Comparison of ENCODE assay signal across 8 cellular contexts in the genomic region with DNA sequence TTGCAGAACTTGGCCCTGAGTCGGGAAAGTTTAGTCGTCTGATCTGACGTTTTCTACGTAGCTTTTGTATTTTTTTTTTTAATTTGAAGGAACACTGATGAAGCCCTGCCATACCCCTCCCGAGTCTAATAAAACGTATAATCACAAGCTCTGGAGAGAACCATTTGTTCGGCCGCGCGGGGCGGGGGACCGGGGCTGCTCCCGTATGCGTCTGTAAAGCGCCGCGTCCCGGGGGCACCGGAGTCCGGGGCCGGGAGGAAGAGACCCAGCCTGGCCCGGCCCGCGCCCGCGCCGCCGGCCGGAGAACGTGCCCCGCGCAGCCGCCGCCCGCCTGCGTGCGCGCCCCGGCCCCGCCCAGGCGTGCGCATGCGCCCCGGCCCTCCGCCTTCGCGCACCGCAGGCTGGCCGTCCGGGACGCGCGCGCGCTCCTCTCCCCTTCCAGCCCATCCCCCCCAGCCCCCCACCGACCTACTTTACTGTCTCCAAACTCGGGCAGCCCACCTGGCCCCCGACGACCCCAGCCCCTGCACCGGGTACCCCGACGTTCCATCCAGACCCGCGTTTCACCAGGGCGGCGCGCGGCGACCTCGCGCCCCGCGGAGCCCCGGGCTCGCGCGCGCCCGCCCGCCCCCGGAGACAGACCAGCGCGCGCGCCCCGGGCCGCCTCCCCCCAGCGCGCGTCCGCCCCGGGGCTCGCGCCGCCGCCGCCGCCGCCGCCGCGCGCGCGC. TPM values are rescaled to one million over a fixed set of nuclear protein-coding genes. Genes with fewer than 3 reads are reported as not detected.
DNase-seq lines count a peak whose midpoint lies in the region; ATAC-seq lines count a peak whose summit lies in the region.

No MANE protein-coding gene starts in this region.

- ATAC-seq in HG02885 (IDR thresholded peaks at IDR 0.05; ENCODE audit: poor library complexity, unreplicated experiment) (peak; percentile 50), left colon (peak; percentile 67)
- ATAC-seq in activated CD4-positive, alpha-beta T cell treated with anti-CD3 and anti-CD28 coated beads for 36 hours = peak; percentile 58

- intact Hi-C loops in activated CD4-positive, alpha-beta T cell treated with anti-CD3 and anti-CD28 coated beads for 36 hours (cut with DNase I, micrococcal nuclease) = loop anchor here (1.0 to 5.0 kb wide), 9 partner anchors 20 to 381 kb away; a partner anchor contains a TSS
- intact Hi-C loops in left colon (cut with DNase I, micrococcal nuclease) = no loop called here

- H3K4me1 Mint-ChIP-seq in activated CD4-positive, alpha-beta T cell treated with anti-CD3 and anti-CD28 coated beads for 36 hours = peaks cover 22% of the 10 kb centered on the region

- peak overlapping the region; percentile 91 for H3K27ac ChIP-seq in cingulate gyrus (ENCODE audit: low read depth, low read length)

- peak overlapping the region; percentile 88 for H3K4me3 Mint-ChIP-seq in activated CD4-positive, alpha-beta T cell treated with anti-CD3 and anti-CD28 coated beads for 36 hours

- H3K27me3 Mint-ChIP-seq in activated CD4-positive, alpha-beta T cell treated with anti-CD3 and anti-CD28 coated beads for 36 hours = no peaks in the 10 kb centered on the region

- POLR2A ChIA-PET in activated CD4-positive, alpha-beta T cell treated with anti-CD3 and anti-CD28 coated beads for 36 hours (lab: Charles Lee) = no interaction called here

- H3K27ac Mint-ChIP-seq in activated CD4-positive, alpha-beta T cell treated with anti-CD3 and anti-CD28 coated beads for 36 hours = peak overlapping the region; percentile 94

- peaks cover 36% of the 10 kb centered on the region for H3K36me3 Mint-ChIP-seq in activated CD4-positive, alpha-beta T cell treated with anti-CD3 and anti-CD28 coated beads for 36 hours (ENCODE audit: low read depth)

- CTCF ChIA-PET in activated CD4-positive, alpha-beta T cell treated with anti-CD3 and anti-CD28 coated beads for 36 hours (lab: Charles Lee) = interaction anchor here (0.7 kb wide), 1 partner anchor 62 kb away, joined by 3 read pairs; no protein-coding TSS in a partner anchor

- DNase-seq in DMS 273 (lab: John Stamatoyannopoulos, UW; ENCODE audit: unreplicated experiment) (peak; percentile 90), DMS 273 treated with DMSO at 0.1 percent for 48 hours (lab: John Stamatoyannopoulos, UW) (no peak), NCI-H2227 treated with DMSO at 0.1 percent for 48 hours (lab: John Stamatoyannopoulos, UW) (peak; percentile 96), left colon (peak; percentile 64 to 80)
- DNase-seq in activated CD4-positive, alpha-beta T cell treated with anti-CD3 and anti-CD28 coated beads for 36 hours = peak; percentile 83
- DNase-seq in stimulated activated CD4-positive, alpha-beta T cell treated with anti-CD3 and anti-CD28 coated beads, Interleukin-1b, Interleukin-23, amount 100 ng/mL, for 48 hours = peak; percentile 67

- H3K9me3 Mint-ChIP-seq in activated CD4-positive, alpha-beta T cell treated with anti-CD3 and anti-CD28 coated beads for 36 hours (ENCODE audit: low read depth) = no peaks in the 10 kb centered on the region

RNA-seq across cellular contexts. Expression of a gene that starts 0.8 kb away (rescaled TPM):
- total RNA-seq in activated CD4-positive, alpha-beta T cell treated with anti-CD3 and anti-CD28 coated beads for 36 hours = 100 to 1,000 TPM; 116 to 154 TPM
- 10 to 100 TPM; 85.9 to 96.2 TPM for total RNA-seq in left colon

RNA-seq across cellular contexts. Expression of a gene that starts 14.3 kb away (rescaled TPM):
- total RNA-seq in activated CD4-positive, alpha-beta T cell treated with anti-CD3 and anti-CD28 coated beads for 36 hours = under 1 TPM; 0.25 to 0.30 TPM
- not detected for total RNA-seq in left colon

RNA-seq across cellular contexts. Expression of a gene that starts 19.2 kb away (rescaled TPM):
- total RNA-seq in activated CD4-positive, alpha-beta T cell treated with anti-CD3 and anti-CD28 coated beads for 36 hours = 10 to 100 TPM; 10.0 to 12.2 TPM
- 100 to 1,000 TPM; 323 to 324 TPM for total RNA-seq in left colon

RNA-seq across cellular contexts. Expression of a gene that starts 24.0 kb away (rescaled TPM):
- under 1 TPM; 0.19 to 0.34 TPM for total RNA-seq in activated CD4-positive, alpha-beta T cell treated with anti-CD3 and anti-CD28 coated beads for 36 hours
- total RNA-seq in left colon = not detected

RNA-seq across cellular contexts. Expression of a gene that starts 39.4 kb away (rescaled TPM):
- not detected for total RNA-seq in activated CD4-positive, alpha-beta T cell treated with anti-CD3 and anti-CD28 coated beads for 36 hours
- not detected for total RNA-seq in left colon

Comparison
In these comparisons a context has a peak if more than half of its experiments do, and no peak if none do; other contexts are left out.
1. RNA of a gene that starts 19.2 kb away (total RNA-seq): 323 to 324 TPM in left colon; 10.0 to 12.2 TPM in activated CD4-positive, alpha-beta T cell treated with anti-CD3 and anti-CD28 coated beads for 36 hours; every median in the first group is over 10 times any median in the second.
2. intact Hi-C loops: an anchor here in activated CD4-positive, alpha-beta T cell treated with anti-CD3 and anti-CD28 coated beads for 36 hours (1.0 to 5.0 kb wide); none called in left colon.
3. Peak in every context shown above with its lines, with median percentiles within 50 percentile points of each other: ATAC-seq.